ENCODE assay signal across 20 cellular contexts in the genomic region with DNA sequence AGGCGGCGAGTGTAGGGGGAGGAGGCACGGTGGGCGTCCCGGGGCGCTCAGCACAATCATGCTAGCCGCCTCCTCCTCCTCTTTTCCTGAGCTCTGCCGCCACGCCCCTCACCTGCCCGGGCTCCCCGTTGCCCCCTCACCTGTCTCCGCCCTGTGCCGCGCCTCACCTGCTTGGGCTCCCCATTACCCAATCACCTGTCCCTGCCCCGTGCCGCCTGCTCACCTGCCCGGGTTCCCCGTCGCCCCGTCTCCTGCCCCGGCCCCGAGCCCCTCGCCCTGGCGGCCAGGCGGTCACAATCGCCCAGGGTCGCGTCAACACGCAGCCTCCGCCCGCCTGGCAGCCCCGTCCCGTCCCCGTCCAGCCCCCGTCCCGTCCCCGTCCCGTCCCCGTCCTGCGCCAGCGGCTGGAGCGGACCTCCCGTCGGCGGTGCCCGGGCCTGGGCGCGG. TPM values are rescaled to one million over a fixed set of nuclear protein-coding genes. Genes with fewer than 3 reads are reported as not detected.
DNase-seq lines count a peak whose midpoint lies in the region; ATAC-seq and TF ChIP-seq lines count a peak whose summit lies in the region.
"Had no signal": no experiment of that assay in that cellular context is flagged by ENCODE, and none has a peak within 500 bp of the region (broad histone marks: within the 10 kb centered on the region; RNA-seq: fewer than 3 reads in every experiment).

A gene with protein sequence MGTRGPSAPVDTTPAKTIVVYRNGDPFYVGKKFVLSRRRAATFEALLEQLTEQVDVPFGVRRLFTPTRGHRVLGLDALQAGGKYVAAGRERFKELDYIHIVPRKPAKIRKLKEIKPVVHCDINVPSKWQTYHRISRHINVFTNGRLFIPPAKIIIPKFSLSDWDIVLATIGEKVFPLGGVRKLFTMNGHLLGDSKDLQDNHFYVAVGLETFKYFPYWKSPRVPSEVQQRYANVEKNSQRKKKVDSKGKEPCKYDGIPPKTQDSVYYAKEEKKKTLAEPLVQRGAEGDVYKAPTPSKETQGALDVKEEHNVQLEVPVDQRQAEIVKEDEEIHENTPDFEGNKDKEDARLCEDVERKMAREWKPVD (plus strand): TSS at position 340 of the 447 bp plus-strand sequence. CDS start 177 bp downstream, outside the sequence.

- H3K4me1 Mint-ChIP-seq in H9, result peaks cover 13 to 14% of the 10 kb centered on the region in 2 experiments
- H3K4me1 Mint-ChIP-seq in WTC11, result no peaks in the 10 kb centered on the region
- H3K4me1 Mint-ChIP-seq in stimulated activated memory B cell treated with anti-CD40 and anti-IgM and Interleukin-4, amounts not matched to agents 10 μg/mL and 1 μg/mL and 100 μg/mL, for 72 hours, result no peaks in the 10 kb centered on the region
- H3K4me1 Mint-ChIP-seq: activated CD4-positive, alpha-beta T cell treated with anti-CD3 and anti-CD28 coated beads for 36 hours; activated CD8-positive, alpha-beta memory T cell treated with anti-CD3 and anti-CD28 coated beads, Interleukin-2, amount 10 ng/mL, durations not matched to agents 7 days and 5 days; B cell had no signal

- H4K5ac ChIP-seq in H9 (ENCODE audit: insufficient read length, low read depth, low read length), result no peak within 1 kb of the TSS

- H2BK120ac ChIP-seq in H9 (ENCODE audit: low read depth, low read length, poor library complexity, severe bottlenecking), result no peak within 1 kb of the TSS

- WGBS in H9 (ENCODE audit: extremely low coverage, insufficient read length, low lambda C conversion rate), result no CpG with 5 or more reads among the region's 48 CpGs

- no peaks in the 10 kb centered on the region for H3K9me3 ChIP-seq in H9 (ENCODE audit: control insufficient read depth, low read depth, low read length)
- H3K9me3 ChIP-seq in vagina, result no peaks in the 10 kb centered on the region
- H3K9me3 ChIP-seq: adrenal gland, thyroid gland had no signal

- H3T11ph ChIP-seq in H9 (ENCODE audit: low read length), result no peak within 1 kb of the TSS

- H3K56ac ChIP-seq in H9 (ENCODE audit: insufficient read length, low read depth, low read length), result no peak within 1 kb of the TSS

- H3K36me3 ChIP-seq in vagina, result no peaks in the 10 kb centered on the region
- H3K36me3 ChIP-seq: adrenal gland, thyroid gland had no signal

- ATAC-seq in WTC11, result peak; percentile 34
- ATAC-seq in stimulated activated memory B cell treated with anti-CD40 and anti-IgM and Interleukin-4, amounts not matched to agents 10 μg/mL and 1 μg/mL and 100 μg/mL, for 72 hours, result peak; percentile 51
- ATAC-seq: activated CD4-positive, alpha-beta T cell treated with anti-CD3 and anti-CD28 coated beads for 36 hours; activated CD8-positive, alpha-beta memory T cell treated with anti-CD3 and anti-CD28 coated beads, Interleukin-2, amount 10 ng/mL, durations not matched to agents 7 days and 5 days had no signal

- H2BK20ac ChIP-seq in H9 (ENCODE audit: low read depth, low read length, poor library complexity, severe bottlenecking), result no peak within 1 kb of the TSS

- peaks cover 7 to 8% of the 10 kb centered on the region in 2 experiments for H3K9me3 Mint-ChIP-seq in H9
- peaks cover 73% of the 10 kb centered on the region for H3K9me3 Mint-ChIP-seq in WTC11
- no peaks in the 10 kb centered on the region for H3K9me3 Mint-ChIP-seq in stimulated activated memory B cell treated with anti-CD40 and anti-IgM and Interleukin-4, amounts not matched to agents 10 μg/mL and 1 μg/mL and 100 μg/mL, for 72 hours

- CTCF ChIA-PET in WTC11 (lab: Charles Lee), result no interaction called here

- H3K4ac ChIP-seq in H9 (ENCODE audit: low read depth, low read length), result no peak within 1 kb of the TSS

- no peak for DNase-seq in H9
- no peak for DNase-seq in WTC11 (ENCODE audit: low spot score)
- peak; percentile 54 for DNase-seq in iPS-NIHi11 (ENCODE audit: low spot score)
- DNase-seq in NOMO-1 treated with DMSO at 0.1 percent for 48 hours (lab: John Stamatoyannopoulos, UW; ENCODE audit: unreplicated experiment), result no peak
- DNase-seq in vagina (ENCODE audit: extremely low spot score in 2 of 2), result no peak
- DNase-seq in Kasumi-1 (lab: John Stamatoyannopoulos, UW), result no peak
- DNase-seq: activated CD4-positive, alpha-beta T cell treated with anti-CD3 and anti-CD28 coated beads for 36 hours; activated CD8-positive, alpha-beta memory T cell treated with anti-CD3 and anti-CD28 coated beads, Interleukin-2, amount 10 ng/mL, durations not matched to agents 7 days and 5 days; adrenal gland; Caco-2; central memory CD4-positive, alpha-beta T cell; effector CD8-positive, alpha-beta T cell; KG1; NCI-H2081; NCI-H446 treated with DMSO at 0.1 percent for 48 hours; thyroid gland had no signal

- no peak within 1 kb of the TSS for H3K4me3 ChIP-seq in vagina

- H4K8ac ChIP-seq in H9 (replicated peaks; ENCODE audit: insufficient read length, low read depth, low read length), result no peak within 1 kb of the TSS

- H3K4me3 Mint-ChIP-seq in H9 (peak within 1 kb of the TSS; percentile 66 to 80), WTC11 (no peak within 1 kb of the TSS)
- no peak within 1 kb of the TSS for H3K4me3 Mint-ChIP-seq in stimulated activated memory B cell treated with anti-CD40 and anti-IgM and Interleukin-4, amounts not matched to agents 10 μg/mL and 1 μg/mL and 100 μg/mL, for 72 hours
- H3K4me3 Mint-ChIP-seq: activated CD4-positive, alpha-beta T cell treated with anti-CD3 and anti-CD28 coated beads for 36 hours; activated CD8-positive, alpha-beta memory T cell treated with anti-CD3 and anti-CD28 coated beads, Interleukin-2, amount 10 ng/mL, durations not matched to agents 7 days and 5 days; B cell had no signal

- H3K9ac ChIP-seq in H9 (ENCODE audit: extremely low read depth, insufficient read length, low read length), result no peak within 1 kb of the TSS

- H3K36me3 Mint-ChIP-seq in H9 (ENCODE audit: insufficient read depth in 1 of 3, low read depth in 3 of 3), result peaks cover 0 to 6% (median 3%) of the 10 kb centered on the region in 3 experiments; a peak in 2 of 7 replicates
- peaks cover 48% of the 10 kb centered on the region for H3K36me3 Mint-ChIP-seq in WTC11
- no peaks in the 10 kb centered on the region for H3K36me3 Mint-ChIP-seq in stimulated activated memory B cell treated with anti-CD40 and anti-IgM and Interleukin-4, amounts not matched to agents 10 μg/mL and 1 μg/mL and 100 μg/mL, for 72 hours
- H3K36me3 Mint-ChIP-seq: activated CD8-positive, alpha-beta memory T cell treated with anti-CD3 and anti-CD28 coated beads, Interleukin-2, amount 10 ng/mL, durations not matched to agents 7 days and 5 days had no signal

- H3K4me1 ChIP-seq in H9 (ENCODE audit: insufficient read depth, low read length), result no peaks in the 10 kb centered on the region; the same call in 1 of the 2 replicates
- peaks cover 5% of the 10 kb centered on the region for H3K4me1 ChIP-seq in vagina
- H3K4me1 ChIP-seq: Caco-2 had no signal

- H3K23me2 ChIP-seq in H9 (ENCODE audit: insufficient read length, low read depth, low read length, poor library complexity, severe bottlenecking), result no peaks in the 10 kb centered on the region

- peak within 1 kb of the TSS; percentile 3 for H3K4me2 ChIP-seq in H9 (ENCODE audit: insufficient read depth, insufficient read length, low read length)

- POLR2A ChIA-PET in WTC11 (lab: Charles Lee), result no interaction called here

- H3K27ac ChIP-seq in H9 (ENCODE audit: insufficient read length, low read depth, low read length) (no peak within 1 kb of the TSS), vagina (no peak within 1 kb of the TSS)
- H3K27ac ChIP-seq: adrenal gland, RWPE1, thyroid gland had no signal

- no peak within 1 kb of the TSS for H2AFZ ChIP-seq in H9 (ENCODE audit: low read length)

- no peak within 1 kb of the TSS for H2BK5ac ChIP-seq in H9 (ENCODE audit: insufficient read length, low read length)

- H3K27ac Mint-ChIP-seq in H9, result no peak within 1 kb of the TSS
- no peak within 1 kb of the TSS for H3K27ac Mint-ChIP-seq in WTC11
- H3K27ac Mint-ChIP-seq in stimulated activated memory B cell treated with anti-CD40 and anti-IgM and Interleukin-4, amounts not matched to agents 10 μg/mL and 1 μg/mL and 100 μg/mL, for 72 hours, result no peak within 1 kb of the TSS
- H3K27ac Mint-ChIP-seq: activated CD4-positive, alpha-beta T cell treated with anti-CD3 and anti-CD28 coated beads for 36 hours; B cell had no signal

- no peak within 1 kb of the TSS for H2BK12ac ChIP-seq in H9 (ENCODE audit: insufficient read length, low read depth, low read length)

- intact Hi-C loops in vagina (cut with DNase I), result no loop called here

- H3K23ac ChIP-seq in H9 (ENCODE audit: insufficient read length, low read depth, low read length), result no peak within 1 kb of the TSS

- H3K79me1 ChIP-seq in H9 (ENCODE audit: insufficient read depth, low read depth, low read length, poor library complexity, severe bottlenecking), result no peaks in the 10 kb centered on the region

- TF ChIP-seq CTCF in H9 (conservative IDR thresholded peaks at IDR 0.05) (no peak), WTC11 (IDR thresholded peaks at IDR 0.05) (no peak), vagina (IDR thresholded peaks at IDR 0.05) (no peak)

- H3K79me2 ChIP-seq in H9 (ENCODE audit: insufficient read depth, low read length), result no peaks in the 10 kb centered on the region

- H3K18ac ChIP-seq in H9 (ENCODE audit: insufficient read length, low read depth, low read length), result no peak within 1 kb of the TSS

- H3K27me3 ChIP-seq in H9 (ENCODE audit: insufficient read depth, low read length) (no peaks in the 10 kb centered on the region; the same call in 1 of the 2 replicates), vagina (peaks cover 11% of the 10 kb centered on the region)
- H3K27me3 ChIP-seq: thyroid gland had no signal

- no peaks in the 10 kb centered on the region for H4K20me1 ChIP-seq in H9 (ENCODE audit: control insufficient read depth, insufficient read depth, insufficient read length)

- H4K91ac ChIP-seq in H9 (ENCODE audit: insufficient read length, low read depth, low read length), result no peak within 1 kb of the TSS

- no peak within 1 kb of the TSS for H2AK5ac ChIP-seq in H9 (ENCODE audit: insufficient read length, low read length)

- no peak within 1 kb of the TSS for H2BK15ac ChIP-seq in H9 (ENCODE audit: low read depth, low read length)

- no peak for TF ChIP-seq POLR2A in vagina (IDR thresholded peaks at IDR 0.05)

- H3K14ac ChIP-seq in H9 (ENCODE audit: insufficient read depth, low read length), result no peak within 1 kb of the TSS

- H3K27me3 Mint-ChIP-seq in H9 (ENCODE audit: low read depth) (peaks cover 67% of the 10 kb centered on the region), WTC11 (ENCODE audit: low read depth) (peaks cover 23% of the 10 kb centered on the region)
- H3K27me3 Mint-ChIP-seq in stimulated activated memory B cell treated with anti-CD40 and anti-IgM and Interleukin-4, amounts not matched to agents 10 μg/mL and 1 μg/mL and 100 μg/mL, for 72 hours, result peaks cover 45% of the 10 kb centered on the region

TF ChIP-seq in WTC11, 78 proteins besides CTCF, POLR2A, EP300 and RAD21 (continues in another document):
- TF ChIP-seq FOXJ3 (CRISPR knock-in tag; IDR thresholded peaks at IDR 0.05; ENCODE audit: borderline replicate concordance) (no peak), ZNF396 (CRISPR knock-in tag; IDR thresholded peaks at IDR 0.05; ENCODE audit: borderline replicate concordance) (no peak), FOXP1 (CRISPR knock-in tag; IDR thresholded peaks at IDR 0.05; ENCODE audit: borderline replicate concordance) (no peak)

RNA-seq across cellular contexts. Expression of the gene that starts here (rescaled TPM):
- not detected in 2 replicates for total RNA-seq in H9 (2021)
- total RNA-seq in WTC11 (2021), result not detected in 3 replicates
- not detected for total RNA-seq in vagina
- total RNA-seq: activated CD4-positive, alpha-beta T cell treated with anti-CD3 and anti-CD28 coated beads for 36 hours; activated CD8-positive, alpha-beta memory T cell treated with anti-CD3 and anti-CD28 coated beads, Interleukin-2, amount 10 ng/mL, durations not matched to agents 7 days and 5 days; B cell; Caco-2; renal cortical epithelial cell had no signal

Comparison
In these comparisons a context has a peak if more than half of its experiments do, and no peak if none do; other contexts are left out.
1. Peak in ATAC-seq in WTC11; RNA of the gene not detected or under 1 TPM.
2. H3K4me3 Mint-ChIP-seq: peak in H9 (2 of 2); none in WTC11 (single experiment) and stimulated activated memory B cell treated with anti-CD40 and anti-IgM and Interleukin-4, amounts not matched to agents 10 μg/mL and 1 μg/mL and 100 μg/mL, for 72 hours (single experiment).